ENCODE assay signal across 16 cellular contexts in genomic region chr1:78836736-78837135, GRCh38.
DNase-seq lines count a peak whose midpoint lies in the region; ATAC-seq and TF ChIP-seq lines count a peak whose summit lies in the region.
"Had no signal": no experiment of that assay in that cellular context is flagged by ENCODE, and none has a peak within 500 bp of the region (broad histone marks: within the 10 kb centered on the region; RNA-seq: fewer than 3 reads in every experiment).

No MANE protein-coding gene starts in this region.

- no peak for DNase-seq in activated CD8-positive, alpha-beta memory T cell treated with anti-CD3 and anti-CD28 coated beads, Interleukin-2, amount 10 ng/mL, durations not matched to agents 7 days and 5 days
- DNase-seq in activated CD8-positive, alpha-beta memory T cell treated with anti-CD3 and anti-CD28 coated beads, Interleukin-2, amount 50 U/mL, for 48 hours: no peak
- DNase-seq in NB4 (ENCODE audit: low read depth): peak; percentile 11
- no peak for DNase-seq in chondrocyte (ENCODE audit: low spot score)
- DNase-seq in renal cortical epithelial cell (ENCODE audit: low read depth): peak; percentile 36
- no peak for DNase-seq in activated naive CD4-positive, alpha-beta T cell treated with anti-CD3 and anti-CD28 coated beads for 36 hours
- no peak for DNase-seq in activated T-cell treated with anti-CD3 and anti-CD28 coated beads, Interleukin-2, amount 50 U/mL, for 24 hours
- DNase-seq: activated T-cell treated with anti-CD3 and anti-CD28 coated beads, Interleukin-2, amount 50 U/mL, for 72 hours; NCI-H2171 treated with DMSO at 0.1 percent for 48 hours; posterior cingulate gyrus; stimulated activated CD4-positive, alpha-beta T cell treated with anti-CD3 and anti-CD28 coated beads, Interleukin-4, amount 100 ng/mL, for 24 hours; stimulated activated naive CD4-positive, alpha-beta T cell treated with Interleukin-2 at 50 U/mL for 16 hours; WERI-Rb-1 had no signal

- peak overlapping the region; percentile 53 for H3K27ac Mint-ChIP-seq in activated CD8-positive, alpha-beta memory T cell treated with anti-CD3 and anti-CD28 coated beads, Interleukin-2, amount 10 ng/mL, durations not matched to agents 7 days and 5 days
- H3K27ac Mint-ChIP-seq in chondrocyte (ENCODE audit: unreplicated experiment): no peak overlapping the region
- no peak overlapping the region for H3K27ac Mint-ChIP-seq in activated naive CD4-positive, alpha-beta T cell treated with anti-CD3 and anti-CD28 coated beads for 36 hours
- H3K27ac Mint-ChIP-seq in activated T-cell treated with anti-CD3 and anti-CD28 coated beads, Interleukin-2, amount 50 U/mL, for 24 hours: no peak overlapping the region
- H3K27ac Mint-ChIP-seq: activated T-cell treated with anti-CD3 and anti-CD28 coated beads, Interleukin-2, amount 50 U/mL, for 72 hours; brain; mesothelial cell of epicardium had no signal

- peak overlapping the region; percentile 40 for H3K4me3 Mint-ChIP-seq in activated CD8-positive, alpha-beta memory T cell treated with anti-CD3 and anti-CD28 coated beads, Interleukin-2, amount 10 ng/mL, durations not matched to agents 7 days and 5 days
- H3K4me3 Mint-ChIP-seq in chondrocyte (ENCODE audit: unreplicated experiment): peak overlapping the region; percentile 3
- H3K4me3 Mint-ChIP-seq in activated naive CD4-positive, alpha-beta T cell treated with anti-CD3 and anti-CD28 coated beads for 36 hours: no peak overlapping the region
- no peak overlapping the region for H3K4me3 Mint-ChIP-seq in activated T-cell treated with anti-CD3 and anti-CD28 coated beads, Interleukin-2, amount 50 U/mL, for 24 hours
- H3K4me3 Mint-ChIP-seq: mesothelial cell of epicardium had no signal

- TF ChIP-seq CTCF in NB4 (IDR thresholded peaks at IDR 0.05; ENCODE audit: low read depth, low read length) (no peak), chondrocyte (IDR thresholded peaks at IDR 0.05) (no peak)

- no peak overlapping the region for H3K4me3 ChIP-seq in NB4 (ENCODE audit: low read depth, low read length)

- intact Hi-C loops in activated naive CD4-positive, alpha-beta T cell treated with anti-CD3 and anti-CD28 coated beads for 36 hours (cut with micrococcal nuclease): loop anchor here (1.0 to 10.0 kb wide), 4 partner anchors 159 to 702 kb away; no protein-coding TSS in a partner anchor

- no peaks in the 10 kb centered on the region for H3K27me3 Mint-ChIP-seq in activated CD8-positive, alpha-beta memory T cell treated with anti-CD3 and anti-CD28 coated beads, Interleukin-2, amount 10 ng/mL, durations not matched to agents 7 days and 5 days
- no peaks in the 10 kb centered on the region for H3K27me3 Mint-ChIP-seq in chondrocyte (ENCODE audit: low read depth)
- H3K27me3 Mint-ChIP-seq in activated naive CD4-positive, alpha-beta T cell treated with anti-CD3 and anti-CD28 coated beads for 36 hours (ENCODE audit: low read depth): peaks cover 5% of the 10 kb centered on the region
- H3K27me3 Mint-ChIP-seq in activated T-cell treated with anti-CD3 and anti-CD28 coated beads, Interleukin-2, amount 50 U/mL, for 24 hours: no peaks in the 10 kb centered on the region

- ATAC-seq in activated CD8-positive, alpha-beta memory T cell treated with anti-CD3 and anti-CD28 coated beads, Interleukin-2, amount 10 ng/mL, durations not matched to agents 7 days and 5 days: no peak
- ATAC-seq in HG02623 (IDR thresholded peaks at IDR 0.05; ENCODE audit: unreplicated experiment): no peak
- ATAC-seq: activated T-cell treated with anti-CD3 and anti-CD28 coated beads, Interleukin-2, amount 50 U/mL, for 72 hours had no signal

- no peaks in the 10 kb centered on the region for H3K36me3 Mint-ChIP-seq in activated CD8-positive, alpha-beta memory T cell treated with anti-CD3 and anti-CD28 coated beads, Interleukin-2, amount 10 ng/mL, durations not matched to agents 7 days and 5 days
- H3K36me3 Mint-ChIP-seq in chondrocyte (ENCODE audit: low read depth): no peaks in the 10 kb centered on the region
- H3K36me3 Mint-ChIP-seq in activated naive CD4-positive, alpha-beta T cell treated with anti-CD3 and anti-CD28 coated beads for 36 hours (ENCODE audit: low read depth): no peaks in the 10 kb centered on the region
- no peaks in the 10 kb centered on the region for H3K36me3 Mint-ChIP-seq in activated T-cell treated with anti-CD3 and anti-CD28 coated beads, Interleukin-2, amount 50 U/mL, for 24 hours (ENCODE audit: low read depth)
- H3K36me3 Mint-ChIP-seq: brain, mesothelial cell of epicardium had no signal

- CTCF ChIA-PET in activated CD8-positive, alpha-beta memory T cell treated with anti-CD3 and anti-CD28 coated beads, Interleukin-2, amount 10 ng/mL, durations not matched to agents 7 days and 5 days (lab: Charles Lee): interaction anchor here (1.3 kb wide), 1 partner anchor 219 kb away, joined by 4 read pairs; no protein-coding TSS in a partner anchor
- CTCF ChIA-PET in activated naive CD4-positive, alpha-beta T cell treated with anti-CD3 and anti-CD28 coated beads for 36 hours (lab: Charles Lee): no interaction called here

- peaks cover 13% of the 10 kb centered on the region for H3K4me1 Mint-ChIP-seq in activated CD8-positive, alpha-beta memory T cell treated with anti-CD3 and anti-CD28 coated beads, Interleukin-2, amount 10 ng/mL, durations not matched to agents 7 days and 5 days
- H3K4me1 Mint-ChIP-seq in chondrocyte (ENCODE audit: low read depth): peaks cover 68% of the 10 kb centered on the region
- peaks cover 25% of the 10 kb centered on the region for H3K4me1 Mint-ChIP-seq in activated naive CD4-positive, alpha-beta T cell treated with anti-CD3 and anti-CD28 coated beads for 36 hours (ENCODE audit: low read depth)
- peaks cover 24% of the 10 kb centered on the region for H3K4me1 Mint-ChIP-seq in activated T-cell treated with anti-CD3 and anti-CD28 coated beads, Interleukin-2, amount 50 U/mL, for 24 hours (ENCODE audit: low read depth)

- TF ChIP-seq POLR2A in NB4 (IDR thresholded peaks at IDR 0.05; ENCODE audit: extremely low read depth, insufficient read length): no peak

- H3K9me3 Mint-ChIP-seq in activated CD8-positive, alpha-beta memory T cell treated with anti-CD3 and anti-CD28 coated beads, Interleukin-2, amount 10 ng/mL, durations not matched to agents 7 days and 5 days (ENCODE audit: low read depth): no peaks in the 10 kb centered on the region
- H3K9me3 Mint-ChIP-seq in chondrocyte (ENCODE audit: low read depth): peaks cover 3% of the 10 kb centered on the region
- H3K9me3 Mint-ChIP-seq in activated naive CD4-positive, alpha-beta T cell treated with anti-CD3 and anti-CD28 coated beads for 36 hours: no peaks in the 10 kb centered on the region
- H3K9me3 Mint-ChIP-seq in activated T-cell treated with anti-CD3 and anti-CD28 coated beads, Interleukin-2, amount 50 U/mL, for 24 hours: no peaks in the 10 kb centered on the region
- H3K9me3 Mint-ChIP-seq: activated T-cell treated with anti-CD3 and anti-CD28 coated beads, Interleukin-2, amount 50 U/mL, for 72 hours; mesothelial cell of epicardium had no signal

Comparison
In these comparisons a context has a peak if more than half of its experiments do, and no peak if none do; other contexts are left out.
1. DNase-seq: peak in NB4 (single experiment) and renal cortical epithelial cell (single experiment); none in activated CD8-positive, alpha-beta memory T cell treated with anti-CD3 and anti-CD28 coated beads, Interleukin-2, amount 10 ng/mL, durations not matched to agents 7 days and 5 days (single experiment), activated CD8-positive, alpha-beta memory T cell treated with anti-CD3 and anti-CD28 coated beads, Interleukin-2, amount 50 U/mL, for 48 hours (single experiment), chondrocyte (single experiment), activated naive CD4-positive, alpha-beta T cell treated with anti-CD3 and anti-CD28 coated beads for 36 hours (single experiment) and activated T-cell treated with anti-CD3 and anti-CD28 coated beads, Interleukin-2, amount 50 U/mL, for 24 hours (single experiment).
2. H3K4me3 Mint-ChIP-seq: peak in activated CD8-positive, alpha-beta memory T cell treated with anti-CD3 and anti-CD28 coated beads, Interleukin-2, amount 10 ng/mL, durations not matched to agents 7 days and 5 days (single experiment) and chondrocyte (single experiment); none in activated naive CD4-positive, alpha-beta T cell treated with anti-CD3 and anti-CD28 coated beads for 36 hours (single experiment) and activated T-cell treated with anti-CD3 and anti-CD28 coated beads, Interleukin-2, amount 50 U/mL, for 24 hours (single experiment).